8 cellular contexts compared by ENCODE assay signal in the genomic region with DNA sequence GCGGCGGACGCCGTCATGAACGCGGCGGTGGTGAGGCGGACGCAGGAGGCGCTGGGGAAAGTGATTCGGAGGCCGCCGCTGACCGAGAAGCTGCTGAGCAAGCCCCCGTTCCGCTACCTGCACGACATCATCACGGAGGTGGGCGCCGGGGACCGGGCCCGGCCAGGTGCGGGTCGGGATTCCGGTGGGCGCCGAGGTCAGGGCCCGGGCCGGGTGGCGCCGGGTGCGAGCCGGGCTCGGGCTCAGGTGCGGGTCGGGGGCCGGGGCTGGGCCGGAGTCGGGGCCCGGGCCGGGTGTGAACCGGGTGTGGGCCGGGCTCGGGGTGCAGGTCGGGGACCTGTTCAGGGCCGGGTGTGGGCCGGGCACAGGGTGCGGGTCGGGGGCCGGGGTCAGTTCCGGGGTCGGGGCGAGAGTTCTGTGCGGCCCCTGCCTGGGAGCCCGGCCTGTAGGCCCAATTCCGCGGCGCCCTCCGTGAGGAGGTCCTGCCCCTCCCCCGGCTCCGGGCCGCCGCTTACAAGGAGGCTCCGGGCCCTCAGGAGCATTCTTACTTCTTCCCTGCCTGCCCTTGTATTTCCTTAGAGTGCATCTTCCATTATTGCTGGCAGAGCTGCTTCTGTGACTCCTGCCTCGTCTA. TPM values are rescaled to one million over a fixed set of nuclear protein-coding genes. Genes with fewer than 3 reads are reported as not detected.
DNase-seq lines count a peak whose midpoint lies in the region; ATAC-seq and TF ChIP-seq lines count a peak whose summit lies in the region.

No MANE protein-coding gene starts in this region.

- H3K4me1 ChIP-seq in BE2C, result no peaks in the 10 kb centered on the region
- peaks cover 8% of the 10 kb centered on the region for H3K4me1 ChIP-seq in iPS-18a (ENCODE audit: control insufficient read depth, low read depth, low read length)

- H3K4me3 Mint-ChIP-seq in stimulated activated effector memory CD8-positive, alpha-beta T cell treated with anti-CD3 and anti-CD28 coated beads, Interleukin-12 subunit alpha, Interleukin-12 subunit beta, amount 100 ng/mL, for 72 hours, result peak overlapping the region; percentile 65

- no peak for DNase-seq in BE2C
- peak; percentile 7 for DNase-seq in activated gamma-delta T cell treated with Interleukin-2 at 50 U/mL for 16 hours
- DNase-seq in stimulated activated effector memory CD8-positive, alpha-beta T cell treated with anti-CD3 and anti-CD28 coated beads, Interleukin-12 subunit alpha, Interleukin-12 subunit beta, amount 100 ng/mL, for 72 hours (ENCODE audit: low spot score in 2 of 2), result no peak
- DNase-seq in COLO668 (lab: John Stamatoyannopoulos, UW; ENCODE audit: unreplicated experiment), result no peak
- DNase-seq in NOMO-1 treated with DMSO at 0.1 percent for 48 hours (lab: John Stamatoyannopoulos, UW; ENCODE audit: unreplicated experiment), result no peak

- H3K27me3 ChIP-seq in BE2C, result no peaks in the 10 kb centered on the region
- H3K27me3 ChIP-seq in iPS-18a (ENCODE audit: control insufficient read depth, insufficient read depth, low read length), result peaks cover 19% of the 10 kb centered on the region

- peak overlapping the region; percentile 63 for H3K4me3 ChIP-seq in BE2C (ENCODE audit: low read depth, low read length)
- H3K4me3 ChIP-seq in iPS-18a (ENCODE audit: low read length), result peak overlapping the region; percentile 67

- H3K27ac Mint-ChIP-seq in stimulated activated effector memory CD8-positive, alpha-beta T cell treated with anti-CD3 and anti-CD28 coated beads, Interleukin-12 subunit alpha, Interleukin-12 subunit beta, amount 100 ng/mL, for 72 hours, result no peak overlapping the region

- H3K9me3 Mint-ChIP-seq in stimulated activated effector memory CD8-positive, alpha-beta T cell treated with anti-CD3 and anti-CD28 coated beads, Interleukin-12 subunit alpha, Interleukin-12 subunit beta, amount 100 ng/mL, for 72 hours, result no peaks in the 10 kb centered on the region

- H3K27ac ChIP-seq in iPS-18a (ENCODE audit: low read length), result no peak overlapping the region

- H3K4me1 Mint-ChIP-seq in stimulated activated effector memory CD8-positive, alpha-beta T cell treated with anti-CD3 and anti-CD28 coated beads, Interleukin-12 subunit alpha, Interleukin-12 subunit beta, amount 100 ng/mL, for 72 hours, result peaks cover 18% of the 10 kb centered on the region

- no peak for TF ChIP-seq CTCF in BE2C (IDR thresholded peaks at IDR 0.05; ENCODE audit: low read depth, low read length)

- H3K36me3 ChIP-seq in BE2C (no peaks in the 10 kb centered on the region), iPS-18a (ENCODE audit: control insufficient read depth, low read depth, low read length) (no peaks in the 10 kb centered on the region)

- H3K36me3 Mint-ChIP-seq in stimulated activated effector memory CD8-positive, alpha-beta T cell treated with anti-CD3 and anti-CD28 coated beads, Interleukin-12 subunit alpha, Interleukin-12 subunit beta, amount 100 ng/mL, for 72 hours, result no peaks in the 10 kb centered on the region

- H3K9me3 ChIP-seq in BE2C, result no peaks in the 10 kb centered on the region
- H3K9me3 ChIP-seq in iPS-18a (ENCODE audit: control insufficient read depth, low read depth, low read length), result no peaks in the 10 kb centered on the region

- ATAC-seq in GM19324 (IDR thresholded peaks at IDR 0.05; ENCODE audit: low FRiP score, unreplicated experiment) (peak; percentile 26), HG03342 (IDR thresholded peaks at IDR 0.05; ENCODE audit: unreplicated experiment) (peak; percentile 44)
- ATAC-seq in stimulated activated effector memory CD8-positive, alpha-beta T cell treated with anti-CD3 and anti-CD28 coated beads, Interleukin-12 subunit alpha, Interleukin-12 subunit beta, amount 100 ng/mL, for 72 hours, result peak; percentile 61

- no peak overlapping the region for H3K9ac ChIP-seq in iPS-18a (ENCODE audit: low read length)

RNA-seq across cellular contexts. Expression of gene TRAF3IP1, which starts 0.4 kb away (rescaled TPM):
- polyA plus RNA-seq in BE2C (2012; ENCODE audit: insufficient read depth, insufficient read length, low read depth), result 7.3 TPM

RNA-seq across cellular contexts. Expression of gene PER2, which starts 32.4 kb away (rescaled TPM):
- polyA plus RNA-seq in BE2C (2012; ENCODE audit: insufficient read depth, insufficient read length, low read depth), result 15.7 TPM
